In the genomic region with DNA sequence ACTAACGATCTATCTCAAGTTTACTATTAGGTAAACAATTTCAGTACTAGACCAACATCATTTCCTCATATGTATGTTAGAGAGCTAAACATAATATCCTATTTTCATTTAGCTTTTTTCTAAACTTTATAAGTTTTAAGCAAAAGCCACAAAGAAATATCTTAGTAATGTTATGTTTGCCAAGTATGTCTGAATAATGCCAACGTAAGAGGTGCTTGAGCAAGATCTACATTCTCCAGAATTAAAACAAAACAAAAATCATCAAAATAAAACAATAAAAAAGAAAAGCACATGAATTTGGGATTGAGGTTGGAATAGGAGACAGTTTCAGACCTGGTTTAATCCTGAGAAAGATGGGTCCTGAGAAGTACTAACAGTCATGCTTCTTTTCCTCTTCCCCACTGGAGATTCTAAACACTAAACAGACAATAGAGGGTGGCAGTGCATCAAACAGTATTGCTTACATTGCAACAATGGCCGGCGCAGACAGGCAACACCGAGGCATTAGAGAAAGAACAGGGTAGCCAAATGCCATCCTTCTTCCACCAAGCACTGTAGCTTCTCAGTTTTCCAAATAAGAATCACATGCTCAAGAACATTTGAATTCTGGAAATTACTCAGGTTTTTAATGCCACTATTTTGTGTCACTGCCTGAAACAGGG, we compare ENCODE assay signal across 9 cellular contexts. TPM values are rescaled to one million over a fixed set of nuclear protein-coding genes. Genes with fewer than 3 reads are reported as not detected.
A peak's percentile ranks its signal among the peaks of the same experiment; 100 is the strongest.
DNase-seq lines count a peak whose midpoint lies in the region; ATAC-seq and TF ChIP-seq lines count a peak whose summit lies in the region.
"Had no signal": no experiment of that assay in that cellular context is flagged by ENCODE, and none has a peak within 500 bp of the region (broad histone marks: within the 10 kb centered on the region; RNA-seq: fewer than 3 reads in every experiment).

No MANE protein-coding gene starts in this region.

- H3K4me1 Mint-ChIP-seq in naive thymus-derived CD8-positive, alpha-beta T cell: peaks cover 24 to 76% (median 72%) of the 10 kb centered on the region in 4 donors
- peaks cover 11% of the 10 kb centered on the region for H3K4me1 Mint-ChIP-seq in CD14-positive monocyte

- H4K20me1 ChIP-seq in PC-9 (ENCODE audit: insufficient read depth) (peaks cover 93% of the 10 kb centered on the region), fibroblast of lung (ENCODE audit: control insufficient read depth, extremely low read depth, insufficient read depth, low read length) (no peaks in the 10 kb centered on the region)

- CTCF ChIA-PET in PC-9 (lab: Charles Lee): interaction anchor here (0.6 kb wide), 2 partner anchors 18 to 103 kb away, joined by 3 read pairs; no protein-coding TSS in a partner anchor

- H2AFZ ChIP-seq in PC-9 (no peak overlapping the region), fibroblast of lung (ENCODE audit: low read length) (no peak overlapping the region)

- H3K27ac ChIP-seq in PC-9 (peak overlapping the region; percentile 6; the same call in 1 of the 2 replicates), fibroblast of lung (ENCODE audit: insufficient read depth, low read length) (peak overlapping the region; percentile 7)

- no peak; the same call in 1 of the 2 replicates for TF ChIP-seq CTCF in AG10803 (conservative IDR thresholded peaks at IDR 0.05; ENCODE audit: low read length)
- TF ChIP-seq CTCF in PC-9 (conservative IDR thresholded peaks at IDR 0.05): no peak
- TF ChIP-seq CTCF in fibroblast of lung (conservative IDR thresholded peaks at IDR 0.05 in 1 of 2, IDR thresholded peaks at IDR 0.05 in 1 of 2; ENCODE audit: low read depth in 1 of 2, low read length in 2 of 2): no peak
- TF ChIP-seq CTCF in CD14-positive monocyte (IDR thresholded peaks at IDR 0.05): no peak

- H3K79me2 ChIP-seq in PC-9 (ENCODE audit: low read depth) (peaks cover 100% of the 10 kb centered on the region), fibroblast of lung (ENCODE audit: control insufficient read depth, insufficient read depth, low read length) (peaks cover 98% of the 10 kb centered on the region)

- no peaks in the 10 kb centered on the region for H3K9me2 ChIP-seq in PC-9 (ENCODE audit: insufficient read depth)

- H3K9me3 Mint-ChIP-seq in naive thymus-derived CD8-positive, alpha-beta T cell: no peaks in the 10 kb centered on the region
- no peaks in the 10 kb centered on the region for H3K9me3 Mint-ChIP-seq in CD14-positive monocyte
- H3K9me3 Mint-ChIP-seq: activated naive CD4-positive, alpha-beta T cell treated with anti-CD3 and anti-CD28 coated beads, Interleukin-2, amount 50 U/mL, for 72 hours had no signal

- peak; percentile 70 for DNase-seq in AG10803 (ENCODE audit: low read depth)
- no peak for DNase-seq in PC-9
- DNase-seq in fibroblast of lung (ENCODE audit: low read depth in 2 of 2): peak; percentile 19 to 26
- DNase-seq in naive thymus-derived CD8-positive, alpha-beta T cell: no peak
- DNase-seq in CD14-positive monocyte (ENCODE audit: low spot score): no peak
- DNase-seq in NCI-H1092 (lab: John Stamatoyannopoulos, UW): no peak
- DNase-seq in 8988T: no peak

- H3K4me3 ChIP-seq in AG10803 (ENCODE audit: low read length) (no peak overlapping the region), PC-9 (no peak overlapping the region), fibroblast of lung (replicated peaks in 1 of 4; ENCODE audit: control extremely low read depth in 1 of 4, insufficient read depth in 1 of 4, low read depth in 3 of 4, low read length in 4 of 4) (peak overlapping the region in 1 of 4 experiments; percentile 21)

- no peaks in the 10 kb centered on the region for H3K27me3 Mint-ChIP-seq in naive thymus-derived CD8-positive, alpha-beta T cell
- no peaks in the 10 kb centered on the region for H3K27me3 Mint-ChIP-seq in CD14-positive monocyte (ENCODE audit: low read depth in 3 of 3)

- H3F3A ChIP-seq in PC-9 (ENCODE audit: insufficient read depth, low read depth): peaks cover 59% of the 10 kb centered on the region; the same call in 1 of the 2 replicates

- no TSS peak for BruUV-seq in PC-9 (replicated peaks; lab: Mats Ljungman, UMichigan)

- H3K4me1 ChIP-seq in PC-9 (replicated peaks; ENCODE audit: insufficient read depth) (no peaks in the 10 kb centered on the region), fibroblast of lung (ENCODE audit: control insufficient read depth, extremely low read depth, insufficient read depth, low read length) (peaks cover 8% of the 10 kb centered on the region)

- H3K4me3 Mint-ChIP-seq in naive thymus-derived CD8-positive, alpha-beta T cell: peak overlapping the region in 3 of 10 donors; percentile 12 to 29 (median 13)
- H3K4me3 Mint-ChIP-seq in CD14-positive monocyte: no peak overlapping the region

- POLR2A ChIA-PET in PC-9 (lab: Charles Lee; ENCODE audit: unreplicated experiment): interaction anchor here (0.6 to 0.7 kb wide), 2 partner anchors 15 to 20 kb away, joined by 3 read pairs; no protein-coding TSS in a partner anchor
- POLR2A ChIA-PET in naive thymus-derived CD8-positive, alpha-beta T cell (lab: Charles Lee): no interaction called here

- ATAC-seq in naive thymus-derived CD8-positive, alpha-beta T cell: peak; percentile 27 to 35
- ATAC-seq in HG02981 (IDR thresholded peaks at IDR 0.05; ENCODE audit: unreplicated experiment): no peak
- ATAC-seq: activated naive CD4-positive, alpha-beta T cell treated with anti-CD3 and anti-CD28 coated beads, Interleukin-2, amount 50 U/mL, for 72 hours had no signal

- peaks cover 48% of the 10 kb centered on the region for H3K36me3 ChIP-seq in PC-9 (ENCODE audit: low read depth)
- H3K36me3 ChIP-seq in fibroblast of lung (ENCODE audit: control insufficient read depth, insufficient read depth, low read length): no peaks in the 10 kb centered on the region

- H3K4me2 ChIP-seq in PC-9 (no peak overlapping the region), fibroblast of lung (ENCODE audit: extremely low read depth, insufficient read depth, low read length) (peak overlapping the region; percentile 5)

- H3K27ac Mint-ChIP-seq in naive thymus-derived CD8-positive, alpha-beta T cell: peak overlapping the region in 8 of 10 donors; percentile 20 to 84 (median 60)
- peak overlapping the region in 3 of 7 donors; percentile 8 to 61 (median 46) for H3K27ac Mint-ChIP-seq in CD14-positive monocyte

- intact Hi-C loops in PC-9 (cut with micrococcal nuclease; ENCODE audit: unreplicated experiment) (no loop called here), CD14-positive monocyte (cut with micrococcal nuclease) (no loop called here)

- peaks cover 0 to 81% (median 13%) of the 10 kb centered on the region in 3 donors for H3K36me3 Mint-ChIP-seq in naive thymus-derived CD8-positive, alpha-beta T cell
- peaks cover 50 to 84% of the 10 kb centered on the region in 2 donors for H3K36me3 Mint-ChIP-seq in CD14-positive monocyte

- no peaks in the 10 kb centered on the region for H3K9me3 ChIP-seq in PC-9 (ENCODE audit: insufficient read depth, low read depth)
- H3K9me3 ChIP-seq in fibroblast of lung (ENCODE audit: control insufficient read depth, insufficient read depth, low read depth, low read length): no peaks in the 10 kb centered on the region

- no peak overlapping the region for H3K9ac ChIP-seq in fibroblast of lung (ENCODE audit: insufficient read depth, low read length)

- H3K27me3 ChIP-seq in PC-9 (ENCODE audit: insufficient read depth, low read depth) (no peaks in the 10 kb centered on the region), fibroblast of lung (ENCODE audit: control insufficient read depth, insufficient read depth, low read length) (no peaks in the 10 kb centered on the region)

RNA-seq across cellular contexts. Expression of a gene that starts 33.6 kb away (rescaled TPM):
- total RNA-seq in PC-9 (2021) (300 and 334 TPM in 2 replicates), fibroblast of lung (522 and 674 TPM in 2 replicates)
- polyA plus RNA-seq in fibroblast of lung (245 and 275 TPM in 2 replicates), CD14-positive monocyte (100 to 1,000 TPM; 103 to 131 TPM)
- 187 and 207 TPM in 2 replicates for polyA plus RNA-seq in fibroblast of lung (2012)
- 111 and 122 TPM in 2 replicates for polyA minus RNA-seq in fibroblast of lung (ENCODE audit: low replicate concordance)
- total RNA-seq in naive thymus-derived CD8-positive, alpha-beta T cell: 100 to 1,000 TPM; 175 to 197 TPM
- 100 to 1,000 TPM; 133 to 143 (median 137) TPM for polyA plus RNA-seq in naive thymus-derived CD8-positive, alpha-beta T cell

Comparison
In these comparisons a context has a peak if more than half of its experiments do, and no peak if none do; other contexts are left out.
1. DNase-seq: peak in AG10803 (single experiment) and fibroblast of lung (2 of 2); none in PC-9 (0 of 2), naive thymus-derived CD8-positive, alpha-beta T cell (0 of 10), CD14-positive monocyte (single experiment), NCI-H1092 (single experiment) and 8988T (single experiment).